In the genomic region with DNA sequence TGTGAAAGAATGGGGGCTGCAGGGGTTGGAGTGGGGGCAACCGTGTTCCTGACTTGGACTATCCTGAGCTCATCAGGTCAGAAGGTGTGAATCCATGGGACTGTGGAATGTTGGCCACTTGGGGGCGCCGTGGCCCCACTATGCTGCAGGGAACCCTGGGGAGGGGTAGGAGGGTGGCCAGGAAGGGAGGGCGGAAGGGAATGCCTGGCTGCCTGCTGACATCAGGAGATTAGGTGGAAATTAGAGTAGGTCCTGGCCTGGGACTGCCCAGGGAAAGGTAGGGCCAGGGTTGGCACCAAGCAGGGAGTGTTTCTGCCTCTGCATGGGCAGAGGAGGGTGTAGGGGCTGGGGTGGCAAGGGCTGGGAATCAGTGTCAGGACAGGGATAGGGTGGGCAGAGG, we compare ENCODE assay signal across 9 cellular contexts.
DNase-seq lines count a peak whose midpoint lies in the region; ATAC-seq, FAIRE-seq and TF ChIP-seq lines count a peak whose summit lies in the region.
"Had no signal": no experiment of that assay in that cellular context is flagged by ENCODE, and none has a peak within 500 bp of the region (broad histone marks: within the 10 kb centered on the region; RNA-seq: fewer than 3 reads in every experiment).

No MANE protein-coding gene starts in this region.

- no peaks in the 10 kb centered on the region for H3K9me3 ChIP-seq in CD4-positive, alpha-beta T cell (ENCODE audit: control insufficient read depth, low read length)
- H3K9me3 ChIP-seq in parathyroid adenoma (ENCODE audit: control insufficient read depth, low read length) = no peaks in the 10 kb centered on the region
- H3K9me3 ChIP-seq: heart right ventricle had no signal

- no peaks in the 10 kb centered on the region for H3K79me2 ChIP-seq in parathyroid adenoma

- H3K27ac ChIP-seq in CD4-positive, alpha-beta T cell (ENCODE audit: low read depth, low read length) = peak overlapping the region; percentile 17
- peak overlapping the region; percentile 96 for H3K27ac ChIP-seq in parathyroid adenoma
- H3K27ac ChIP-seq: heart right ventricle had no signal

- peaks cover 16% of the 10 kb centered on the region for H3K27me3 Mint-ChIP-seq in CD4-positive, alpha-beta T cell
- H3K27me3 Mint-ChIP-seq in central memory CD8-positive, alpha-beta T cell = peaks cover 11% of the 10 kb centered on the region

- peak; percentile 45 for TF ChIP-seq CTCF in CD4-positive, alpha-beta T cell (IDR thresholded peaks at IDR 0.05)
- TF ChIP-seq CTCF in parathyroid adenoma (IDR thresholded peaks at IDR 0.05) = peak; percentile 86

- FAIRE-seq in RCC 7860 (lab: Jason Lieb, UNC) = no peak

- POLR2A ChIA-PET in CD4-positive, alpha-beta T cell (lab: Charles Lee) = interaction anchor here (1.0 to 5.5 kb wide), 5 partner anchors 10 to 537 kb away, joined by 3 to 57 read pairs (median 9); no protein-coding TSS in a partner anchor

- peaks cover 74% of the 10 kb centered on the region for H3K4me1 ChIP-seq in parathyroid adenoma
- H3K4me1 ChIP-seq: heart right ventricle had no signal

- ATAC-seq in CD4-positive, alpha-beta T cell (ENCODE audit: poor library complexity) = peak; percentile 38
- peak; percentile 52 for ATAC-seq in GM21825 (IDR thresholded peaks at IDR 0.05; ENCODE audit: unreplicated experiment)
- ATAC-seq in central memory CD8-positive, alpha-beta T cell (replicated peaks; ENCODE audit: extremely low read depth, poor library complexity, severe bottlenecking) = peak; percentile 26
- ATAC-seq in HG02623 (IDR thresholded peaks at IDR 0.05; ENCODE audit: unreplicated experiment) = no peak
- ATAC-seq in GM19467 (IDR thresholded peaks at IDR 0.05; ENCODE audit: unreplicated experiment) = no peak

- no peaks in the 10 kb centered on the region for H3K27me3 ChIP-seq in CD4-positive, alpha-beta T cell (ENCODE audit: control insufficient read depth, insufficient read depth, low read length)
- H3K27me3 ChIP-seq in parathyroid adenoma (ENCODE audit: control insufficient read depth, insufficient read depth, low read length) = no peaks in the 10 kb centered on the region

- no peaks in the 10 kb centered on the region for H3K9me3 Mint-ChIP-seq in CD4-positive, alpha-beta T cell
- no peaks in the 10 kb centered on the region for H3K9me3 Mint-ChIP-seq in central memory CD8-positive, alpha-beta T cell

- DNase-seq in CD4-positive, alpha-beta T cell = peak in 4 of 10 experiments; percentile 34 to 57 (median 44)
- DNase-seq in SKM-1 (lab: John Stamatoyannopoulos, UW; ENCODE audit: unreplicated experiment) (peak; percentile 5), RCC 7860 (ENCODE audit: low spot score) (no peak)
- no peak for DNase-seq in central memory CD8-positive, alpha-beta T cell (ENCODE audit: low spot score in 2 of 2)

- peak overlapping the region; percentile 62 for H2AFZ ChIP-seq in parathyroid adenoma

- intact Hi-C loops in CD4-positive, alpha-beta T cell (cut with DNase I, micrococcal nuclease) = loop anchor here (5.0 kb wide), 3 partner anchors 474 to 894 kb away; no protein-coding TSS in a partner anchor

- peak overlapping the region; percentile 83 for H3K27ac Mint-ChIP-seq in CD4-positive, alpha-beta T cell
- H3K27ac Mint-ChIP-seq in central memory CD8-positive, alpha-beta T cell (ENCODE audit: low read depth) = no peak overlapping the region

- H3K36me3 ChIP-seq in parathyroid adenoma (ENCODE audit: control insufficient read depth, insufficient read depth, low read length) = no peaks in the 10 kb centered on the region
- H3K36me3 ChIP-seq: heart right ventricle had no signal

- no peak overlapping the region for H3K4me2 ChIP-seq in parathyroid adenoma (ENCODE audit: low read length)

- CTCF ChIA-PET in CD4-positive, alpha-beta T cell (lab: Charles Lee) = interaction anchor here (1.4 kb wide), 1 partner anchor 488 kb away, joined by 5 read pairs; no protein-coding TSS in a partner anchor

- H3K4me3 ChIP-seq in parathyroid adenoma (ENCODE audit: low read depth, low read length) = no peak overlapping the region
- H3K4me3 ChIP-seq: heart right ventricle had no signal

- H3K36me3 Mint-ChIP-seq in CD4-positive, alpha-beta T cell (ENCODE audit: low read depth) = no peaks in the 10 kb centered on the region
- no peaks in the 10 kb centered on the region for H3K36me3 Mint-ChIP-seq in central memory CD8-positive, alpha-beta T cell (ENCODE audit: insufficient read depth)

- H3K4me3 Mint-ChIP-seq in CD4-positive, alpha-beta T cell = no peak overlapping the region
- H3K4me3 Mint-ChIP-seq in central memory CD8-positive, alpha-beta T cell = no peak overlapping the region

- no peak overlapping the region for H3K9ac ChIP-seq in parathyroid adenoma

- peaks cover 38% of the 10 kb centered on the region for H3K4me1 Mint-ChIP-seq in CD4-positive, alpha-beta T cell (ENCODE audit: low read depth)
- H3K4me1 Mint-ChIP-seq in central memory CD8-positive, alpha-beta T cell = peaks cover 5% of the 10 kb centered on the region

Comparison
In these comparisons a context has a peak if more than half of its experiments do, and no peak if none do; other contexts are left out.
1. ATAC-seq: peak in CD4-positive, alpha-beta T cell (single experiment), GM21825 (single experiment) and central memory CD8-positive, alpha-beta T cell (single experiment); none in HG02623 (single experiment) and GM19467 (single experiment).